Comparison of ENCODE assay signal across 19 cellular contexts in genomic region chr2:16700566-16701259, GRCh38.
"Had no signal": no experiment of that assay in that cellular context is flagged by ENCODE, and none has a peak within 500 bp of the region (broad histone marks: within the 10 kb centered on the region; RNA-seq: fewer than 3 reads in every experiment).

No MANE protein-coding gene starts in this region.

- H3K4me1 Mint-ChIP-seq: activated B cell treated with CpG ODN at 0.5 μM for 24 hours; activated CD8-positive, alpha-beta memory T cell treated with anti-CD3 and anti-CD28 coated beads, Interleukin-2, amount 10 ng/mL, durations not matched to agents 7 days and 5 days; activated naive CD4-positive, alpha-beta T cell treated with anti-CD3 and anti-CD28 coated beads, Interleukin-2, amount 50 U/mL, for 24 hours; naive thymus-derived CD8-positive, alpha-beta T cell had no signal

- H3K4me3 Mint-ChIP-seq: activated B cell treated with CpG ODN at 0.5 μM for 24 hours; activated CD8-positive, alpha-beta memory T cell treated with anti-CD3 and anti-CD28 coated beads, Interleukin-2, amount 10 ng/mL, durations not matched to agents 7 days and 5 days; activated naive CD4-positive, alpha-beta T cell treated with anti-CD3 and anti-CD28 coated beads, Interleukin-2, amount 50 U/mL, for 24 hours; activated T-cell treated with anti-CD3 and anti-CD28 coated beads, Interleukin-2, amount 50 U/mL, for 24 hours; stimulated activated naive B cell treated with anti-CD40 and anti-IgM and Interleukin-4, amounts not matched to agents 10 μg/mL and 1 μg/mL and 100 μg/mL, for 72 hours had no signal

- ATAC-seq: activated CD8-positive, alpha-beta memory T cell treated with anti-CD3 and anti-CD28 coated beads, Interleukin-2, amount 10 ng/mL, durations not matched to agents 7 days and 5 days; heart left ventricle; left colon; naive thymus-derived CD8-positive, alpha-beta T cell; stimulated activated naive B cell treated with anti-CD40 and anti-IgM and Interleukin-4, amounts not matched to agents 10 μg/mL and 1 μg/mL and 100 μg/mL, for 72 hours had no signal

- H3K9me3 ChIP-seq: neutrophil, right atrium auricular region, tibial nerve had no signal

- H3K27ac Mint-ChIP-seq: activated B cell treated with CpG ODN at 0.5 μM for 24 hours; activated CD8-positive, alpha-beta memory T cell treated with anti-CD3 and anti-CD28 coated beads, Interleukin-2, amount 10 ng/mL, durations not matched to agents 7 days and 5 days; activated naive CD4-positive, alpha-beta T cell treated with anti-CD3 and anti-CD28 coated beads, Interleukin-2, amount 50 U/mL, for 24 hours; activated T-cell treated with anti-CD3 and anti-CD28 coated beads, Interleukin-2, amount 50 U/mL, for 24 hours; naive thymus-derived CD8-positive, alpha-beta T cell; stimulated activated naive B cell treated with anti-CD40 and anti-IgM and Interleukin-4, amounts not matched to agents 10 μg/mL and 1 μg/mL and 100 μg/mL, for 72 hours had no signal

- H3K27me3 Mint-ChIP-seq: activated B cell treated with CpG ODN at 0.5 μM for 24 hours; activated CD8-positive, alpha-beta memory T cell treated with anti-CD3 and anti-CD28 coated beads, Interleukin-2, amount 10 ng/mL, durations not matched to agents 7 days and 5 days had no signal

- H3K4me1 ChIP-seq: heart left ventricle, right atrium auricular region, tibial nerve had no signal

- H3K4me3 ChIP-seq: coronary artery, heart left ventricle, lung, right atrium auricular region, skin epidermis, tibial nerve had no signal

- H3K36me3 ChIP-seq: heart left ventricle, neutrophil, right atrium auricular region, tibial nerve had no signal

- DNase-seq: activated B cell treated with CpG ODN at 0.5 μM for 24 hours; activated CD4-positive, alpha-beta T cell treated with anti-CD3 and anti-CD28 coated beads, Interleukin-2, amount 50 U/mL, for 4 hours; activated CD8-positive, alpha-beta memory T cell treated with anti-CD3 and anti-CD28 coated beads, Interleukin-2, amount 10 ng/mL, durations not matched to agents 7 days and 5 days; activated effector memory CD4-positive, alpha-beta T cell treated with Interleukin-2 at 50 U/mL for 16 hours; activated T-cell treated with anti-CD3 and anti-CD28 coated beads, Interleukin-2, amount 50 U/mL, for 24 hours; caudate nucleus; effector CD8-positive, alpha-beta T cell; heart left ventricle; left colon; naive thymus-derived CD8-positive, alpha-beta T cell; stimulated activated naive B cell treated with anti-CD40 and anti-IgM and Interleukin-4, amounts not matched to agents 10 μg/mL and 1 μg/mL and 100 μg/mL, for 72 hours; T-helper 9 cell had no signal

- H3K27ac ChIP-seq: coronary artery, neutrophil, right atrium auricular region, skin epidermis, tibial nerve had no signal

- H3K27me3 ChIP-seq: heart left ventricle, right atrium auricular region, tibial nerve had no signal

- H3K36me3 Mint-ChIP-seq: activated CD8-positive, alpha-beta memory T cell treated with anti-CD3 and anti-CD28 coated beads, Interleukin-2, amount 10 ng/mL, durations not matched to agents 7 days and 5 days; activated naive CD4-positive, alpha-beta T cell treated with anti-CD3 and anti-CD28 coated beads, Interleukin-2, amount 50 U/mL, for 24 hours had no signal
